ENCODE assay signal across 1 cellular context in genomic region chr3:159583662-159584061, GRCh38.
TF ChIP-seq lines count a peak whose summit lies in the region.

No MANE protein-coding gene starts in this region.

TF ChIP-seq in GM23338, 12 proteins besides CTCF, POLR2A, EP300 and RAD21 (continued from another document):
- TF ChIP-seq ZNF462 (CRISPR knock-in tag; IDR thresholded peaks at IDR 0.05): no peak
- no peak for TF ChIP-seq REST (IDR thresholded peaks at IDR 0.05; ENCODE audit: unreplicated experiment)
- no peak for TF ChIP-seq EZH2phosphoT487 (IDR thresholded peaks at IDR 0.05; ENCODE audit: unreplicated experiment)
- TF ChIP-seq EZH2 (IDR thresholded peaks at IDR 0.05; ENCODE audit: low read depth, unreplicated experiment): no peak
- no peak for TF ChIP-seq STAT1 (IDR thresholded peaks at IDR 0.05; ENCODE audit: unreplicated experiment)
- TF ChIP-seq ETS1 (IDR thresholded peaks at IDR 0.05): no peak
- no peak for TF ChIP-seq POLR2AphosphoS5 (IDR thresholded peaks at IDR 0.05; ENCODE audit: low read depth)
- no peak for TF ChIP-seq NANOG (IDR thresholded peaks at IDR 0.05; ENCODE audit: borderline replicate concordance)
